24 cellular contexts compared by ENCODE assay signal in the genomic region with DNA sequence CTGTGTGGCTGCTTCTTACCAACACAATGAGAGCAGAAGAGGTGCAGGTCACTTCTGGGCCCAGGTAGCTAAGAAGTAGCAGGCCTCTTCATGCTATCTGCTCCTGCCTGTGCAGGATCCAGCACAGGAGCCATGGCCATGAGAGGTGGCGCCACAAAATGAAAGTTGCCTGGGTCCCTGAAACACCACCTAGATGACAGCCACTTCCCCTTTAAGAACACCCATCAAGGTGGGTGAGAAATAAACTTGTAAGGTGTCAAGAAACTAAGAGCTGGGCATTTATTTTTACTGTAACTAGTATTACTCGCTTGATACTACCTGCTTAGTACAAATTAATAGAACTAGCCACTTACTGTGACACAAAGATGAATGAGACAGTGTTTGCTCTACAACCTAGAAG.
A peak's percentile ranks its signal among the peaks of the same experiment; 100 is the strongest.
DNase-seq lines count a peak whose midpoint lies in the region; ATAC-seq, FAIRE-seq and TF ChIP-seq lines count a peak whose summit lies in the region.
"Had no signal": no experiment of that assay in that cellular context is flagged by ENCODE, and none has a peak within 500 bp of the region (broad histone marks: within the 10 kb centered on the region; RNA-seq: fewer than 3 reads in every experiment).

No MANE protein-coding gene starts in this region.

- TF ChIP-seq RAD21 in K562 (CRISPR knock-in tag; conservative IDR thresholded peaks at IDR 0.05 in 1 of 2, IDR thresholded peaks at IDR 0.05 in 1 of 2) = no peak

- H3K4me1 ChIP-seq in BLaER1 (peaks cover 100% of the 10 kb centered on the region), K562 (replicated peaks in 1 of 2; ENCODE audit: control insufficient read depth in 2 of 2, insufficient read depth in 2 of 2, low read length in 2 of 2) (peaks cover 5 to 16% of the 10 kb centered on the region in 2 experiments; a peak in 4 of 5 replicates), neural progenitor cell (peaks cover 35% of the 10 kb centered on the region), lower lobe of right lung (peaks cover 20% of the 10 kb centered on the region)

- H3K27me3 Mint-ChIP-seq in neural progenitor cell (ENCODE audit: insufficient read depth, low read depth) = peaks cover 3% of the 10 kb centered on the region
- H3K27me3 Mint-ChIP-seq: activated CD4-positive, alpha-beta memory T cell treated with anti-CD3 and anti-CD28 coated beads, Interleukin-2, amount 10 ng/mL, durations not matched to agents 7 days and 5 days had no signal

- H2AFZ ChIP-seq in K562 (ENCODE audit: low read depth, low read length) = no peak overlapping the region
- no peak overlapping the region for H2AFZ ChIP-seq in neural progenitor cell (replicated peaks)

- H3K36me3 ChIP-seq in BLaER1 = peaks cover 11% of the 10 kb centered on the region
- no peaks in the 10 kb centered on the region for H3K36me3 ChIP-seq in K562 (ENCODE audit: control insufficient read depth, insufficient read depth, low read length)
- no peaks in the 10 kb centered on the region for H3K36me3 ChIP-seq in neural progenitor cell
- H3K36me3 ChIP-seq in lower lobe of right lung = no peaks in the 10 kb centered on the region
- H3K36me3 ChIP-seq: cardiac muscle cell, SJSA1 had no signal

- in situ Hi-C loops in K562 (cut with MboI) = no loop called here

- H4K20me1 ChIP-seq in BLaER1 (no peaks in the 10 kb centered on the region), K562 (replicated peaks; ENCODE audit: control insufficient read depth, insufficient read depth, low read length) (no peaks in the 10 kb centered on the region), neural progenitor cell (ENCODE audit: low read depth) (no peaks in the 10 kb centered on the region)

- CTCF ChIA-PET in K562 (lab: Yijun Ruan, JAX; ENCODE audit: low intra/inter-chr PET ratio) = no interaction called here

- H3K27me3 ChIP-seq in BLaER1 (no peaks in the 10 kb centered on the region), K562 (ENCODE audit: control insufficient read depth in 2 of 2, insufficient read depth in 2 of 2, low read length in 2 of 2) (no peaks in the 10 kb centered on the region), neural progenitor cell (no peaks in the 10 kb centered on the region), lower lobe of right lung (ENCODE audit: low read depth) (no peaks in the 10 kb centered on the region)
- H3K27me3 ChIP-seq: cardiac muscle cell, SJSA1 had no signal

- H3K79me2 ChIP-seq in K562 (ENCODE audit: control insufficient read depth, insufficient read depth, low read length) = no peaks in the 10 kb centered on the region
- H3K79me2 ChIP-seq in neural progenitor cell (ENCODE audit: low read depth) = no peaks in the 10 kb centered on the region

- intact Hi-C loops in K562 (cut with micrococcal nuclease) (no loop called here), lower lobe of right lung (cut with DNase I) (no loop called here)

- FAIRE-seq in K562 (lab: Jason Lieb, UNC) = no peak
- FAIRE-seq: HTR-8/SVneo, kidney, TTC549 had no signal

- peaks cover 2% of the 10 kb centered on the region for H3K9me3 Mint-ChIP-seq in neural progenitor cell
- H3K9me3 Mint-ChIP-seq: activated CD4-positive, alpha-beta memory T cell treated with anti-CD3 and anti-CD28 coated beads, Interleukin-2, amount 10 ng/mL, durations not matched to agents 7 days and 5 days had no signal

- peaks cover 49% of the 10 kb centered on the region for H3K4me1 Mint-ChIP-seq in neural progenitor cell

- POLR2A ChIA-PET in K562 (lab: Yijun Ruan, JAX) = no interaction called here

- peaks cover 7% of the 10 kb centered on the region for H3F3A ChIP-seq in neural progenitor cell (ENCODE audit: low read depth)

- no peaks in the 10 kb centered on the region for H3K36me3 Mint-ChIP-seq in neural progenitor cell

- no TSS peak for BruUV-seq in K562 (replicated peaks; lab: Mats Ljungman, UMichigan)

- TF ChIP-seq POLR2A in K562 (conservative IDR thresholded peaks at IDR 0.05) = no peak

- no peak for TF ChIP-seq CTCF in GM12865 (IDR thresholded peaks at IDR 0.05; ENCODE audit: insufficient read depth, low read depth, low read length, missing control alignments)
- TF ChIP-seq CTCF in K562 (IDR thresholded peaks at IDR 0.05 in 2 of 3, conservative IDR thresholded peaks at IDR 0.05 in 1 of 3; ENCODE audit: insufficient read depth in 2 of 3, low read depth in 1 of 3, low read length in 3 of 3) = no peak
- no peak for TF ChIP-seq CTCF in neural progenitor cell (IDR thresholded peaks at IDR 0.05)
- no peak for TF ChIP-seq CTCF in lower lobe of right lung (IDR thresholded peaks at IDR 0.05)

- H3K27ac Mint-ChIP-seq in neural progenitor cell = peak overlapping the region; percentile 0
- H3K27ac Mint-ChIP-seq: activated CD4-positive, alpha-beta memory T cell treated with anti-CD3 and anti-CD28 coated beads, Interleukin-2, amount 10 ng/mL, durations not matched to agents 7 days and 5 days had no signal

- no peak for ATAC-seq in K562
- ATAC-seq in GM18511 (IDR thresholded peaks at IDR 0.05; ENCODE audit: unreplicated experiment) = no peak
- ATAC-seq in GM18907 (IDR thresholded peaks at IDR 0.05; ENCODE audit: unreplicated experiment) = no peak
- no peak for ATAC-seq in lower lobe of right lung
- ATAC-seq: activated CD4-positive, CD25-positive, alpha-beta regulatory T cell treated with anti-CD3 and anti-CD28 coated beads, Interleukin-2, amount 50 U/mL, for 24 hours had no signal

- peak overlapping the region; percentile 76 for H3K9ac ChIP-seq in BLaER1
- H3K9ac ChIP-seq in K562 (ENCODE audit: insufficient read depth in 1 of 2, low read depth in 2 of 2, low read length in 2 of 2) = no peak overlapping the region
- no peak overlapping the region for H3K9ac ChIP-seq in neural progenitor cell

- no peak for TF ChIP-seq EP300 in K562 (IDR thresholded peaks at IDR 0.05; ENCODE audit: low read length)

- H3K27ac ChIP-seq in BLaER1 = peak overlapping the region; percentile 88
- no peak overlapping the region for H3K27ac ChIP-seq in K562 (ENCODE audit: extremely low read depth, low read depth, low read length)
- H3K27ac ChIP-seq in neural progenitor cell = no peak overlapping the region
- no peak overlapping the region for H3K27ac ChIP-seq in lower lobe of right lung
- H3K27ac ChIP-seq: cardiac muscle cell, SJSA1 had no signal

- H3K9me1 ChIP-seq in K562 (ENCODE audit: control insufficient read depth, insufficient read depth, low read length) = no peaks in the 10 kb centered on the region

- H3K4me3 Mint-ChIP-seq in neural progenitor cell = no peak overlapping the region
- H3K4me3 Mint-ChIP-seq: activated CD4-positive, alpha-beta memory T cell treated with anti-CD3 and anti-CD28 coated beads, Interleukin-2, amount 10 ng/mL, durations not matched to agents 7 days and 5 days had no signal

- DNase-seq in GM12865 (ENCODE audit: low read depth) (peak; percentile 21), K562 (ENCODE audit: extremely low read depth in 1 of 4, low spot score in 3 of 4) (no peak), neural progenitor cell (ENCODE audit: low spot score) (no peak), lower lobe of right lung (no peak)
- DNase-seq: ACHN; activated CD4-positive, alpha-beta memory T cell treated with anti-CD3 and anti-CD28 coated beads, Interleukin-2, amount 10 ng/mL, durations not matched to agents 7 days and 5 days; activated naive CD4-positive, alpha-beta T cell; activated T-cell treated with anti-CD3 and anti-CD28 coated beads, Interleukin-2, amount 50 U/mL, for 1 hour; C1 segment of cervical spinal cord; cortex of kidney; KG1; kidney; NCI-H1436 treated with DMSO at 0.1 percent for 48 hours; NCI-H510A treated with DMSO at 0.1 percent for 48 hours; substantia nigra; T-helper 1 cell had no signal

- H3K4me3 ChIP-seq in BLaER1 (peak overlapping the region; percentile 51), GM12865 (ENCODE audit: low read depth, low read length) (no peak overlapping the region), K562 (no peak overlapping the region), neural progenitor cell (no peak overlapping the region), lower lobe of right lung (no peak overlapping the region)
- H3K4me3 ChIP-seq: cardiac muscle cell, SJSA1 had no signal

- H3K4me2 ChIP-seq in BLaER1 (peak overlapping the region; percentile 90), K562 (ENCODE audit: insufficient read depth, low read length) (no peak overlapping the region), neural progenitor cell (no peak overlapping the region)

- WGBS in K562 (ENCODE audit: insufficient coverage, low coverage, missing lambda C conversion rate) = 74% methylated on average over 2 of the region's 2 CpGs

- H3K9me3 ChIP-seq in BLaER1 (peaks cover 13% of the 10 kb centered on the region; the same call in 1 of the 2 replicates), K562 (replicated peaks; ENCODE audit: control insufficient read depth, insufficient read depth, low read depth, low read length) (no peaks in the 10 kb centered on the region), neural progenitor cell (ENCODE audit: low read depth) (no peaks in the 10 kb centered on the region), lower lobe of right lung (no peaks in the 10 kb centered on the region)
- H3K9me3 ChIP-seq: SJSA1 had no signal

TF ChIP-seq in K562, 482 proteins besides CTCF, POLR2A, EP300 and RAD21:
- TF ChIP-seq, protein P1, sequence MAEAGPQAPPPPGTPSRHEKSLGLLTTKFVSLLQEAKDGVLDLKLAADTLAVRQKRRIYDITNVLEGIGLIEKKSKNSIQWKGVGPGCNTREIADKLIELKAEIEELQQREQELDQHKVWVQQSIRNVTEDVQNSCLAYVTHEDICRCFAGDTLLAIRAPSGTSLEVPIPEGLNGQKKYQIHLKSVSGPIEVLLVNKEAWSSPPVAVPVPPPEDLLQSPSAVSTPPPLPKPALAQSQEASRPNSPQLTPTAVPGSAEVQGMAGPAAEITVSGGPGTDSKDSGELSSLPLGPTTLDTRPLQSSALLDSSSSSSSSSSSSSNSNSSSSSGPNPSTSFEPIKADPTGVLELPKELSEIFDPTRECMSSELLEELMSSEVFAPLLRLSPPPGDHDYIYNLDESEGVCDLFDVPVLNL (CRISPR knock-in tag; IDR thresholded peaks at IDR 0.05; ENCODE audit: low read depth) = no peak
- TF ChIP-seq SPI1 (IDR thresholded peaks at IDR 0.05; ENCODE audit: borderline replicate concordance, low read depth, low read length) = 0 out of 2 replicates have a peak, but pooled peaks have one; percentile 33
